In the genomic region with DNA sequence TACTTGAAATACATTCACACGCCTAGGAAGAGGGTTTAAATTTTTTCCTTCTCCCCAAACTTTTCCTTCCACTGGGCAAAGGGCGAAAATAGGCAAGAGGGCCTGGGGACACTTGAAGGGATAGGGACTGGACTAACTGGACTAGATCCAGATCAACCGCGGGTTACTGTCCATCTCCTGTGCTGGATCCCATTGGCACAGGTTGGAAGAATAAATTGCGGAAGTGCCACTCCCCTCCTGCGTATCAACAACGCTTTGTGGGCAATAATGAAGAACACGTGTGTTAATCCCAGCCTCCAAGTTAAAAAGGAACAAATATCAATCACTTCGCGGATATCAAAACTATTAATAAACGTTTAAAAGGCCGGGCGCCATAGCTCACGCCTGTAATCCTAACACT, we compare ENCODE assay signal across 16 cellular contexts. TPM values are rescaled to one million over a fixed set of nuclear protein-coding genes. Genes with fewer than 3 reads are reported as not detected.
A peak's percentile ranks its signal among the peaks of the same experiment; 100 is the strongest.
DNase-seq lines count a peak whose midpoint lies in the region; ATAC-seq and TF ChIP-seq lines count a peak whose summit lies in the region.
"Had no signal": no experiment of that assay in that cellular context is flagged by ENCODE, and none has a peak within 500 bp of the region (broad histone marks: within the 10 kb centered on the region; RNA-seq: fewer than 3 reads in every experiment).

No MANE protein-coding gene starts in this region.

- H3K36me3 Mint-ChIP-seq in CD4-positive, alpha-beta T cell (ENCODE audit: low read depth) = peaks cover 10% of the 10 kb centered on the region
- H3K36me3 Mint-ChIP-seq in progenitor cell of endocrine pancreas (ENCODE audit: insufficient read depth) = peaks cover 20% of the 10 kb centered on the region

- H3K27me3 ChIP-seq in CD4-positive, alpha-beta T cell (ENCODE audit: control insufficient read depth, insufficient read depth, low read length) = peaks cover 14% of the 10 kb centered on the region
- no peaks in the 10 kb centered on the region for H3K27me3 ChIP-seq in esophagus muscularis mucosa

- DNase-seq in CD4-positive, alpha-beta T cell = no peak
- peak; percentile 26 for DNase-seq in NB4 (ENCODE audit: low read depth)
- no peak for DNase-seq in esophagus muscularis mucosa (ENCODE audit: extremely low spot score)
- DNase-seq in progenitor cell of endocrine pancreas (ENCODE audit: low spot score, unreplicated experiment) = no peak
- no peak for DNase-seq in NCI-H1092 (lab: John Stamatoyannopoulos, UW)
- no peak for DNase-seq in SHP77 treated with DMSO at 0.1 percent for 48 hours (lab: John Stamatoyannopoulos, UW)
- no peak for DNase-seq in effector CD8-positive, alpha-beta T cell (lab: John Stamatoyannopoulos, UW)
- DNase-seq: activated CD4-positive, alpha-beta T cell treated with anti-CD3 and anti-CD28 coated beads for 1 hour; amygdala; DND-41; OCI-M1 had no signal

- H3K4me1 Mint-ChIP-seq in CD4-positive, alpha-beta T cell (ENCODE audit: low read depth) = peaks cover 33% of the 10 kb centered on the region
- peaks cover 11% of the 10 kb centered on the region for H3K4me1 Mint-ChIP-seq in progenitor cell of endocrine pancreas (ENCODE audit: low read depth)

- no peaks in the 10 kb centered on the region for H3K9me3 ChIP-seq in CD4-positive, alpha-beta T cell (ENCODE audit: control insufficient read depth, low read length)
- no peaks in the 10 kb centered on the region for H3K9me3 ChIP-seq in esophagus muscularis mucosa
- H3K9me3 ChIP-seq: neutrophil had no signal

- peaks cover 34% of the 10 kb centered on the region for H3K27me3 Mint-ChIP-seq in CD4-positive, alpha-beta T cell
- no peaks in the 10 kb centered on the region for H3K27me3 Mint-ChIP-seq in progenitor cell of endocrine pancreas

- ATAC-seq in CD4-positive, alpha-beta T cell (ENCODE audit: poor library complexity) = no peak
- ATAC-seq in GM18861 (IDR thresholded peaks at IDR 0.05; ENCODE audit: unreplicated experiment) = no peak
- ATAC-seq: activated T-cell treated with anti-CD3 and anti-CD28 coated beads, Interleukin-2, amount 50 U/mL, for 72 hours; GM12878; left cardiac atrium had no signal

- TF ChIP-seq POLR2A in NB4 (IDR thresholded peaks at IDR 0.05; ENCODE audit: extremely low read depth, insufficient read length) = no peak
- TF ChIP-seq POLR2A in esophagus muscularis mucosa (IDR thresholded peaks at IDR 0.05; ENCODE audit: low read depth) = no peak

- no peaks in the 10 kb centered on the region for H3K9me3 Mint-ChIP-seq in CD4-positive, alpha-beta T cell
- H3K9me3 Mint-ChIP-seq in progenitor cell of endocrine pancreas (ENCODE audit: low read depth) = no peaks in the 10 kb centered on the region
- H3K9me3 Mint-ChIP-seq: activated T-cell treated with anti-CD3 and anti-CD28 coated beads, Interleukin-2, amount 50 U/mL, for 72 hours had no signal

- peaks cover 27 to 38% (median 33%) of the 10 kb centered on the region in 4 donors for H3K4me1 ChIP-seq in esophagus muscularis mucosa

- H3K4me3 ChIP-seq in NB4 (ENCODE audit: low read depth, low read length) (no peak overlapping the region), esophagus muscularis mucosa (no peak overlapping the region)

- peak overlapping the region; percentile 39 for H3K4me3 Mint-ChIP-seq in CD4-positive, alpha-beta T cell
- peak overlapping the region; percentile 81 for H3K4me3 Mint-ChIP-seq in progenitor cell of endocrine pancreas (ENCODE audit: low read depth)

- WGBS in esophagus muscularis mucosa = 87% methylated on average over 14 of the region's 14 CpGs

- no peak for TF ChIP-seq EP300 in esophagus muscularis mucosa (IDR thresholded peaks at IDR 0.05)

- H3K27ac Mint-ChIP-seq in CD4-positive, alpha-beta T cell = no peak overlapping the region
- H3K27ac Mint-ChIP-seq in progenitor cell of endocrine pancreas = no peak overlapping the region
- H3K27ac Mint-ChIP-seq: activated T-cell treated with anti-CD3 and anti-CD28 coated beads, Interleukin-2, amount 50 U/mL, for 72 hours had no signal

- intact Hi-C loops in CD4-positive, alpha-beta T cell (cut with DNase I, micrococcal nuclease) = no loop called here
- intact Hi-C loops in esophagus muscularis mucosa (cut with DNase I) = no loop called here

- CTCF ChIA-PET in CD4-positive, alpha-beta T cell (lab: Charles Lee) = no interaction called here

- no peak for TF ChIP-seq CTCF in CD4-positive, alpha-beta T cell (IDR thresholded peaks at IDR 0.05)
- TF ChIP-seq CTCF in NB4 (IDR thresholded peaks at IDR 0.05; ENCODE audit: low read depth, low read length) = no peak
- TF ChIP-seq CTCF in esophagus muscularis mucosa (IDR thresholded peaks at IDR 0.05) = no peak
- TF ChIP-seq CTCF in progenitor cell of endocrine pancreas (IDR thresholded peaks at IDR 0.05; ENCODE audit: unreplicated experiment) = no peak

- H3K36me3 ChIP-seq in esophagus muscularis mucosa = peaks cover 9 to 15% (median 12%) of the 10 kb centered on the region in 4 donors
- H3K36me3 ChIP-seq: neutrophil had no signal

- POLR2A ChIA-PET in CD4-positive, alpha-beta T cell (lab: Charles Lee) = no interaction called here

- H3K27ac ChIP-seq in CD4-positive, alpha-beta T cell (ENCODE audit: low read depth, low read length) = no peak overlapping the region
- H3K27ac ChIP-seq in esophagus muscularis mucosa (replicated peaks in 1 of 4) = peak overlapping the region; percentile 81 to 95 (median 85)
- H3K27ac ChIP-seq: neutrophil had no signal

RNA-seq across cellular contexts. Expression of a gene that starts 1.7 kb away (rescaled TPM):
- total RNA-seq in CD4-positive, alpha-beta T cell = under 1 TPM; 0.19 to 0.25 TPM
- total RNA-seq in esophagus muscularis mucosa (10 to 100 TPM; 15.7 to 23.7 (median 21.0) TPM), progenitor cell of endocrine pancreas (238 and 247 TPM in 2 replicates)

RNA-seq across cellular contexts. Expression of a gene that starts 60.0 kb away (rescaled TPM):
- 10 to 100 TPM in 1 of 2 experiments, 1 to 10 TPM in 1; 8.7 to 11.1 TPM for total RNA-seq in CD4-positive, alpha-beta T cell
- total RNA-seq in esophagus muscularis mucosa (10 to 100 TPM; 13.5 to 17.4 (median 16.2) TPM), progenitor cell of endocrine pancreas (18.8 and 25.4 TPM in 2 replicates)

Comparison
In these comparisons a context has a peak if more than half of its experiments do, and no peak if none do; other contexts are left out.
1. RNA of a gene that starts 1.7 kb away (total RNA-seq): 238 to 247 TPM in progenitor cell of endocrine pancreas and 15.7 to 23.7 TPM in esophagus muscularis mucosa; 0.19 to 0.25 TPM in CD4-positive, alpha-beta T cell; every median in the first group is over 10 times any median in the second.